31 cellular contexts compared by ENCODE assay signal in genomic region chr15:98772895-98773294, GRCh38.
DNase-seq lines count a peak whose midpoint lies in the region; ATAC-seq, FAIRE-seq and TF ChIP-seq lines count a peak whose summit lies in the region.
"Had no signal": no experiment of that assay in that cellular context is flagged by ENCODE, and none has a peak within 500 bp of the region (broad histone marks: within the 10 kb centered on the region; RNA-seq: fewer than 3 reads in every experiment).

No MANE protein-coding gene starts in this region.

- no peaks in the 10 kb centered on the region for H3K27me3 ChIP-seq in H1 (replicated peaks in 1 of 4; ENCODE audit: control insufficient read depth in 3 of 4, extremely low read depth in 1 of 4, insufficient read depth in 3 of 4, low read length in 3 of 4)
- no peaks in the 10 kb centered on the region for H3K27me3 ChIP-seq in testis
- H3K27me3 ChIP-seq in BE2C = no peaks in the 10 kb centered on the region
- H3K27me3 ChIP-seq: gastroesophageal sphincter, left lung, sigmoid colon had no signal

- intact Hi-C loops in testis (cut with DNase I; ENCODE audit: low total_unique reads) (no loop called here), mucosa of descending colon (cut with DNase I, micrococcal nuclease) (no loop called here)

- no peak overlapping the region for H3K27ac ChIP-seq in H1 (ENCODE audit: low read depth, low read length)
- H3K27ac ChIP-seq in testis = peak overlapping the region; percentile 31 to 44
- H3K27ac ChIP-seq: gastroesophageal sphincter, left lung, PC-9, prostate gland, sigmoid colon had no signal

- H2AK5ac ChIP-seq in H1 (ENCODE audit: low read depth, low read length) = no peak overlapping the region

- no peak overlapping the region for H2BK20ac ChIP-seq in H1 (ENCODE audit: low read length)

- no peak overlapping the region for H3K56ac ChIP-seq in H1 (replicated peaks; ENCODE audit: insufficient read length, low read depth, low read length)

- no peak overlapping the region for H3K4me2 ChIP-seq in H1 (ENCODE audit: insufficient read depth in 1 of 2, low read depth in 2 of 2, low read length in 2 of 2)
- H3K4me2 ChIP-seq: PC-9 had no signal

- no peak overlapping the region for H2BK12ac ChIP-seq in H1 (ENCODE audit: low read depth, low read length)

- peaks cover 46% of the 10 kb centered on the region for H3K4me1 Mint-ChIP-seq in activated T-cell treated with anti-CD3 and anti-CD28 coated beads, Interleukin-2, amount 50 U/mL, for 4 hours (ENCODE audit: low read depth)
- H3K4me1 Mint-ChIP-seq in activated T-cell treated with anti-CD3 and anti-CD28 coated beads, Interleukin-2, amount 50 U/mL, for 24 hours (ENCODE audit: low read depth) = peaks cover 65% of the 10 kb centered on the region
- H3K4me1 Mint-ChIP-seq: central memory CD8-positive, alpha-beta T cell had no signal

- H3K14ac ChIP-seq in H1 (ENCODE audit: insufficient read length) = no peak overlapping the region

- CTCF ChIA-PET in H1 (lab: Charles Lee; ENCODE audit: partially characterized antibody) = interaction anchor here (0.7 to 1.6 kb wide), 7 partner anchors 8 to 108 kb away, joined by 3 to 4 read pairs (median 3); no protein-coding TSS in a partner anchor

- no peak overlapping the region for H3K23ac ChIP-seq in H1 (ENCODE audit: insufficient read length)

- ATAC-seq in activated T-cell treated with anti-CD3 and anti-CD28 coated beads, Interleukin-2, amount 50 U/mL, for 4 hours = peak; percentile 33 to 41
- ATAC-seq in HG03520 (IDR thresholded peaks at IDR 0.05; ENCODE audit: unreplicated experiment) = peak; percentile 31
- no peak for ATAC-seq in mucosa of descending colon
- ATAC-seq: gastroesophageal sphincter; left lung; stimulated activated memory B cell treated with anti-CD40 and anti-IgM and Interleukin-4, amounts not matched to agents 10 μg/mL and 1 μg/mL and 100 μg/mL, for 72 hours had no signal

- no peak overlapping the region for H3K4me3 ChIP-seq in H1 (ENCODE audit: extremely low read depth in 1 of 4, insufficient read depth in 2 of 4, low read depth in 3 of 4, low read length in 4 of 4)
- no peak overlapping the region for H3K4me3 ChIP-seq in testis
- no peak overlapping the region for H3K4me3 ChIP-seq in BE2C (ENCODE audit: low read depth, low read length)
- no peak overlapping the region for H3K4me3 ChIP-seq in mucosa of descending colon
- H3K4me3 ChIP-seq: gastroesophageal sphincter, left lung, PC-9, prostate gland, sigmoid colon had no signal

- no peak for TF ChIP-seq EP300 in H1 (IDR thresholded peaks at IDR 0.05; ENCODE audit: borderline replicate concordance in 1 of 2, low read depth in 2 of 2, low read length in 2 of 2)

- H3K36me3 ChIP-seq in H1 (ENCODE audit: control insufficient read depth in 2 of 4, insufficient read depth in 4 of 4, low read length in 3 of 4) (no peaks in the 10 kb centered on the region), testis (ENCODE audit: low read depth, missing control alignments) (no peaks in the 10 kb centered on the region), BE2C (no peaks in the 10 kb centered on the region; the same call in 1 of the 2 replicates), mucosa of descending colon (ENCODE audit: low read depth) (no peaks in the 10 kb centered on the region)
- H3K36me3 ChIP-seq: gastroesophageal sphincter, left lung, prostate gland, sigmoid colon had no signal

- peaks cover 27 to 94% of the 10 kb centered on the region in 2 experiments for H3K79me2 ChIP-seq in H1 (ENCODE audit: control insufficient read depth in 1 of 2, insufficient read depth in 2 of 2, low read length in 2 of 2)

- no peak overlapping the region for H3K18ac ChIP-seq in H1 (ENCODE audit: extremely low read depth, low read length)

- POLR2A ChIA-PET in H1 (lab: Charles Lee; ENCODE audit: partially characterized antibody) = no interaction called here

- TF ChIP-seq CTCF in H1 (IDR thresholded peaks at IDR 0.05; ENCODE audit: control extremely low read depth in 1 of 3, insufficient read depth in 1 of 3, low read depth in 1 of 3, low read length in 3 of 3) = no peak
- TF ChIP-seq CTCF in testis (IDR thresholded peaks at IDR 0.05) = no peak
- no peak for TF ChIP-seq CTCF in BE2C (IDR thresholded peaks at IDR 0.05; ENCODE audit: low read depth, low read length)
- TF ChIP-seq CTCF in mucosa of descending colon (IDR thresholded peaks at IDR 0.05) = no peak

- no peaks in the 10 kb centered on the region for H3K9me3 Mint-ChIP-seq in activated T-cell treated with anti-CD3 and anti-CD28 coated beads, Interleukin-2, amount 50 U/mL, for 4 hours
- no peaks in the 10 kb centered on the region for H3K9me3 Mint-ChIP-seq in activated T-cell treated with anti-CD3 and anti-CD28 coated beads, Interleukin-2, amount 50 U/mL, for 24 hours
- H3K9me3 Mint-ChIP-seq: activated naive CD8-positive, alpha-beta T cell treated with anti-CD3 and anti-CD28 coated beads, Interleukin-2, amount 10 ng/mL, durations not matched to agents 7 days and 5 days; CD8-positive, alpha-beta memory T cell; central memory CD8-positive, alpha-beta T cell; stimulated activated memory B cell treated with anti-CD40 and anti-IgM and Interleukin-4, amounts not matched to agents 10 μg/mL and 1 μg/mL and 100 μg/mL, for 72 hours; T-helper 2 cell treated with Interferon-gamma antibody and Interleukin-4, amounts not matched to agents 5 μg/mL and 100 μg/mL, for 36 hours had no signal

- H2BK120ac ChIP-seq in H1 (replicated peaks; ENCODE audit: low read depth, low read length) = no peak overlapping the region

- H3K4me1 ChIP-seq in H1 (replicated peaks in 1 of 4; ENCODE audit: control insufficient read depth in 3 of 4, insufficient read depth in 4 of 4, low read length in 3 of 4) (peaks cover 13 to 37% (median 27%) of the 10 kb centered on the region in 4 experiments), testis (peaks cover 45% of the 10 kb centered on the region), BE2C (peaks cover 46% of the 10 kb centered on the region), mucosa of descending colon (ENCODE audit: low read depth) (peaks cover 7% of the 10 kb centered on the region)

- H4K8ac ChIP-seq in H1 (ENCODE audit: extremely low read depth, insufficient read depth, low read length) = no peak overlapping the region

- no peak overlapping the region for H3K4ac ChIP-seq in H1 (replicated peaks; ENCODE audit: insufficient read length, low read depth, low read length)

- H4K20me1 ChIP-seq in H1 (replicated peaks in 1 of 2; ENCODE audit: control insufficient read depth in 1 of 2, insufficient read depth in 2 of 2, low read length in 2 of 2) = peaks cover 20% of the 10 kb centered on the region in 2 experiments

- peaks cover 7% of the 10 kb centered on the region for H3K27me3 Mint-ChIP-seq in activated T-cell treated with anti-CD3 and anti-CD28 coated beads, Interleukin-2, amount 50 U/mL, for 4 hours (ENCODE audit: low read depth)
- no peaks in the 10 kb centered on the region for H3K27me3 Mint-ChIP-seq in activated T-cell treated with anti-CD3 and anti-CD28 coated beads, Interleukin-2, amount 50 U/mL, for 24 hours
- H3K27me3 Mint-ChIP-seq: activated naive CD8-positive, alpha-beta T cell treated with anti-CD3 and anti-CD28 coated beads, Interleukin-2, amount 10 ng/mL, durations not matched to agents 7 days and 5 days had no signal

- no peak overlapping the region for H3K9ac ChIP-seq in H1 (replicated peaks in 1 of 4; ENCODE audit: extremely low read depth in 1 of 4, low read depth in 3 of 4, low read length in 3 of 4)

- peaks cover 21% of the 10 kb centered on the region for H3K79me1 ChIP-seq in H1 (ENCODE audit: low read depth, low read length)

- H3K4me3 Mint-ChIP-seq in activated T-cell treated with anti-CD3 and anti-CD28 coated beads, Interleukin-2, amount 50 U/mL, for 4 hours = no peak overlapping the region
- H3K4me3 Mint-ChIP-seq in activated T-cell treated with anti-CD3 and anti-CD28 coated beads, Interleukin-2, amount 50 U/mL, for 24 hours = no peak overlapping the region
- H3K4me3 Mint-ChIP-seq: activated naive CD8-positive, alpha-beta T cell treated with anti-CD3 and anti-CD28 coated beads, Interleukin-2, amount 10 ng/mL, durations not matched to agents 7 days and 5 days; CD8-positive, alpha-beta memory T cell; central memory CD8-positive, alpha-beta T cell; stimulated activated memory B cell treated with anti-CD40 and anti-IgM and Interleukin-4, amounts not matched to agents 10 μg/mL and 1 μg/mL and 100 μg/mL, for 72 hours; T-helper 2 cell treated with Interferon-gamma antibody and Interleukin-4, amounts not matched to agents 5 μg/mL and 100 μg/mL, for 36 hours had no signal

- no peak overlapping the region for H4K91ac ChIP-seq in H1 (replicated peaks; ENCODE audit: insufficient read length, low read length)

- H3K9me3 ChIP-seq in H1 (ENCODE audit: insufficient read depth in 2 of 2, low read depth in 1 of 2, low read length in 1 of 2) = no peaks in the 10 kb centered on the region
- H3K9me3 ChIP-seq in testis = no peaks in the 10 kb centered on the region
- H3K9me3 ChIP-seq in BE2C = no peaks in the 10 kb centered on the region
- H3K9me3 ChIP-seq in mucosa of descending colon = no peaks in the 10 kb centered on the region
- H3K9me3 ChIP-seq: gastroesophageal sphincter, left lung, prostate gland, sigmoid colon had no signal

- H3K27ac Mint-ChIP-seq in activated T-cell treated with anti-CD3 and anti-CD28 coated beads, Interleukin-2, amount 50 U/mL, for 24 hours = no peak overlapping the region
- H3K27ac Mint-ChIP-seq: activated naive CD8-positive, alpha-beta T cell treated with anti-CD3 and anti-CD28 coated beads, Interleukin-2, amount 10 ng/mL, durations not matched to agents 7 days and 5 days; CD8-positive, alpha-beta memory T cell; stimulated activated memory B cell treated with anti-CD40 and anti-IgM and Interleukin-4, amounts not matched to agents 10 μg/mL and 1 μg/mL and 100 μg/mL, for 72 hours; T-helper 2 cell treated with Interferon-gamma antibody and Interleukin-4, amounts not matched to agents 5 μg/mL and 100 μg/mL, for 36 hours had no signal

- H2BK5ac ChIP-seq in H1 (ENCODE audit: low read depth, low read length) = peak overlapping the region; percentile 1; the same call in 1 of the 2 replicates

- FAIRE-seq in H1 (lab: Jason Lieb, UNC) = no peak
- FAIRE-seq: A204.1, endometrium had no signal

- H4K5ac ChIP-seq in H1 (ENCODE audit: insufficient read length, low read depth, low read length) = no peak overlapping the region

- no peak overlapping the region for H2AFZ ChIP-seq in H1 (ENCODE audit: low read length)
- H2AFZ ChIP-seq: PC-9 had no signal

- no peaks in the 10 kb centered on the region for H3K36me3 Mint-ChIP-seq in activated T-cell treated with anti-CD3 and anti-CD28 coated beads, Interleukin-2, amount 50 U/mL, for 4 hours (ENCODE audit: insufficient read depth)
- no peaks in the 10 kb centered on the region for H3K36me3 Mint-ChIP-seq in activated T-cell treated with anti-CD3 and anti-CD28 coated beads, Interleukin-2, amount 50 U/mL, for 24 hours (ENCODE audit: low read depth)
- H3K36me3 Mint-ChIP-seq: activated naive CD8-positive, alpha-beta T cell treated with anti-CD3 and anti-CD28 coated beads, Interleukin-2, amount 10 ng/mL, durations not matched to agents 7 days and 5 days; CD8-positive, alpha-beta memory T cell; stimulated activated memory B cell treated with anti-CD40 and anti-IgM and Interleukin-4, amounts not matched to agents 10 μg/mL and 1 μg/mL and 100 μg/mL, for 72 hours had no signal

- no peak for DNase-seq in activated T-cell treated with anti-CD3 and anti-CD28 coated beads, Interleukin-2, amount 50 U/mL, for 4 hours
- DNase-seq in activated T-cell treated with anti-CD3 and anti-CD28 coated beads, Interleukin-2, amount 50 U/mL, for 24 hours = no peak
- DNase-seq in H1 (ENCODE audit: low read depth in 1 of 2, low spot score in 2 of 2) (no peak), testis (no peak), BE2C (no peak), mucosa of descending colon (no peak)
- no peak for DNase-seq in activated naive CD4-positive, alpha-beta T cell treated with Interleukin-2 at 50 U/mL for 16 hours
- DNase-seq: activated CD4-positive, alpha-beta T cell treated with anti-CD3 and anti-CD28 coated beads, Interleukin-2, amount 50 U/mL, for 48 hours; activated CD8-positive, alpha-beta memory T cell treated with anti-CD3 and anti-CD28 coated beads, Interleukin-2, amount 50 U/mL, for 4 hours; activated naive CD8-positive, alpha-beta T cell treated with anti-CD3 and anti-CD28 coated beads, Interleukin-2, amount 10 ng/mL, durations not matched to agents 7 days and 5 days; AML-193; CD8-positive, alpha-beta memory T cell; dermis blood vessel endothelial cell; hippocampal formation; left lung; mesenchymal stem cell; NCI-H1105 treated with DMSO at 0.1 percent for 48 hours; NCI-H1930; NCI-H524 treated with DMSO at 0.1 percent for 48 hours; PC-9; SHP77 treated with DMSO at 0.1 percent for 48 hours; sigmoid colon; stimulated activated CD4-positive, alpha-beta T cell treated with anti-CD3 and anti-CD28 coated beads, Interleukin-4, amount 100 ng/mL, for 4 hours had no signal

- H2BK15ac ChIP-seq in H1 (ENCODE audit: low read length) = no peak overlapping the region

- no peak for TF ChIP-seq RAD21 in H1 (IDR thresholded peaks at IDR 0.05 in 1 of 2, conservative IDR thresholded peaks at IDR 0.05 in 1 of 2; ENCODE audit: low read depth in 2 of 2, low read length in 2 of 2)

- TF ChIP-seq POLR2A in H1 (IDR thresholded peaks at IDR 0.05; ENCODE audit: control extremely low read depth in 1 of 2, low read depth in 2 of 2, low read length in 2 of 2) = no peak
- no peak for TF ChIP-seq POLR2A in testis (IDR thresholded peaks at IDR 0.05)

- no peaks in the 10 kb centered on the region for H3K23me2 ChIP-seq in H1 (ENCODE audit: low read depth, low read length)

- WGBS in H1 (ENCODE audit: extremely low coverage in 1 of 2, insufficient coverage in 1 of 2, insufficient read length in 1 of 2, insufficient replicate concordance in 2 of 2, low coverage in 1 of 2, low lambda C conversion rate in 2 of 2, missing lambda C conversion rate in 1 of 2), 2 experiments = 89% methylated on average over 3 of the region's 3 CpGs; no CpG with 5 or more reads in 1 of the 2 experiments
- WGBS in testis, 2 donors = 71 to 72% methylated on average over 3 of the region's 3 CpGs
